Comparison of ENCODE assay signal across 8 cellular contexts in genomic region chrX:12955882-12956703, GRCh38. TPM values are rescaled to one million over a fixed set of nuclear protein-coding genes. Genes with fewer than 3 reads are reported as not detected.
DNase-seq lines count a peak whose midpoint lies in the region; ATAC-seq and TF ChIP-seq lines count a peak whose summit lies in the region.

No MANE protein-coding gene starts in this region.

- in situ Hi-C loops in GM18951 (cut with MboI; ENCODE audit: low sequenced_read_pairs, unreplicated experiment): loop anchor here (5.0 to 25.0 kb wide), 2 partner anchors 131 to 306 kb away; no protein-coding TSS in a partner anchor

- H3K27ac ChIP-seq in prostate gland: peak overlapping the region in 1 of 2 donors; percentile 35

- no peak overlapping the region for H3K4me3 ChIP-seq in prostate gland

- ATAC-seq in HG03354 (IDR thresholded peaks at IDR 0.05; ENCODE audit: poor library complexity, severe bottlenecking, unreplicated experiment) (peak; percentile 53), SK-N-SH treated with all-trans-retinoic acid at 6 μM for 48 hours (peak; percentile 76)
- ATAC-seq in stimulated activated effector memory CD8-positive, alpha-beta T cell treated with anti-CD3 and anti-CD28 coated beads, Interleukin-12 subunit alpha, Interleukin-12 subunit beta, amount 100 ng/mL, for 72 hours: peak; percentile 69

- WGBS in prostate gland: 48% methylated on average over 15 of the region's 20 CpGs

- peaks cover 19% of the 10 kb centered on the region for H3K36me3 Mint-ChIP-seq in stimulated activated effector memory CD8-positive, alpha-beta T cell treated with anti-CD3 and anti-CD28 coated beads, Interleukin-12 subunit alpha, Interleukin-12 subunit beta, amount 100 ng/mL, for 72 hours

- TF ChIP-seq POLR2A in GM18951 (IDR thresholded peaks at IDR 0.05; ENCODE audit: extremely low read depth, insufficient read depth, insufficient read length): peak; percentile 57
- no peak for TF ChIP-seq POLR2A in prostate gland (IDR thresholded peaks at IDR 0.05)

- no peaks in the 10 kb centered on the region for H3K27me3 ChIP-seq in prostate gland (replicated peaks; ENCODE audit: insufficient read depth)

- no peaks in the 10 kb centered on the region for H3K9me3 ChIP-seq in prostate gland

- TF ChIP-seq CTCF in prostate gland (IDR thresholded peaks at IDR 0.05): no peak

- H3K4me1 Mint-ChIP-seq in stimulated activated effector memory CD8-positive, alpha-beta T cell treated with anti-CD3 and anti-CD28 coated beads, Interleukin-12 subunit alpha, Interleukin-12 subunit beta, amount 100 ng/mL, for 72 hours: peaks cover 59% of the 10 kb centered on the region

- no peaks in the 10 kb centered on the region for H3K4me1 ChIP-seq in prostate gland (replicated peaks)

- no peaks in the 10 kb centered on the region for H3K36me3 ChIP-seq in prostate gland

- intact Hi-C loops in prostate gland (cut with DNase I): loop anchor here (10.0 kb wide), 1 partner anchor 689 kb away; no protein-coding TSS in a partner anchor

- peak overlapping the region; percentile 82 for H3K4me3 Mint-ChIP-seq in stimulated activated effector memory CD8-positive, alpha-beta T cell treated with anti-CD3 and anti-CD28 coated beads, Interleukin-12 subunit alpha, Interleukin-12 subunit beta, amount 100 ng/mL, for 72 hours

- no peaks in the 10 kb centered on the region for H3K9me3 Mint-ChIP-seq in stimulated activated effector memory CD8-positive, alpha-beta T cell treated with anti-CD3 and anti-CD28 coated beads, Interleukin-12 subunit alpha, Interleukin-12 subunit beta, amount 100 ng/mL, for 72 hours

- peak; percentile 79 for DNase-seq in A172 (ENCODE audit: low spot score)
- DNase-seq in amniotic epithelial cell (ENCODE audit: low read depth): peak; percentile 84
- peak; percentile 21 for DNase-seq in kidney glomerular epithelial cell (lab: John Stamatoyannopoulos, UW)
- DNase-seq in stimulated activated effector memory CD8-positive, alpha-beta T cell treated with anti-CD3 and anti-CD28 coated beads, Interleukin-12 subunit alpha, Interleukin-12 subunit beta, amount 100 ng/mL, for 72 hours (ENCODE audit: low spot score in 2 of 2): peak; percentile 41 to 80
- DNase-seq in prostate gland (ENCODE audit: low spot score): no peak

- peak overlapping the region; percentile 97 for H3K27ac Mint-ChIP-seq in stimulated activated effector memory CD8-positive, alpha-beta T cell treated with anti-CD3 and anti-CD28 coated beads, Interleukin-12 subunit alpha, Interleukin-12 subunit beta, amount 100 ng/mL, for 72 hours

TF ChIP-seq in SK-N-SH treated with all-trans-retinoic acid at 6 μM for 48 hours, 23 proteins besides CTCF, POLR2A, EP300 and RAD21 (continues in another document):
- no peak for TF ChIP-seq CREB5 (CRISPR knock-in tag; IDR thresholded peaks at IDR 0.05; ENCODE audit: low read depth)
- TF ChIP-seq PATZ1 (CRISPR knock-in tag; IDR thresholded peaks at IDR 0.05; ENCODE audit: borderline replicate concordance): no peak
- no peak for TF ChIP-seq RARB (CRISPR knock-in tag; IDR thresholded peaks at IDR 0.05)
- TF ChIP-seq POU6F1 (CRISPR knock-in tag; IDR thresholded peaks at IDR 0.05; ENCODE audit: borderline replicate concordance, low read depth): no peak
- no peak for TF ChIP-seq CSRNP3 (CRISPR knock-in tag; IDR thresholded peaks at IDR 0.05)
- no peak for TF ChIP-seq TCF4 (CRISPR knock-in tag; IDR thresholded peaks at IDR 0.05; ENCODE audit: borderline replicate concordance)
- no peak for TF ChIP-seq TOX (CRISPR knock-in tag; IDR thresholded peaks at IDR 0.05; ENCODE audit: borderline replicate concordance)
- no peak for TF ChIP-seq GLIS3 (CRISPR knock-in tag; IDR thresholded peaks at IDR 0.05)
- no peak for TF ChIP-seq ESRRG (CRISPR knock-in tag; IDR thresholded peaks at IDR 0.05)
- TF ChIP-seq OSR1 (CRISPR knock-in tag; IDR thresholded peaks at IDR 0.05): no peak; the same call in 1 of the 2 replicates
- TF ChIP-seq ARNTL (CRISPR knock-in tag; IDR thresholded peaks at IDR 0.05; ENCODE audit: borderline replicate concordance, low read depth): no peak
- TF ChIP-seq PPARA (CRISPR knock-in tag; IDR thresholded peaks at IDR 0.05; ENCODE audit: borderline replicate concordance): no peak
- no peak for TF ChIP-seq ZFP30 (CRISPR knock-in tag; IDR thresholded peaks at IDR 0.05)
- TF ChIP-seq ZC3H10 (CRISPR knock-in tag; IDR thresholded peaks at IDR 0.05): no peak
- no peak for TF ChIP-seq BACH2 (CRISPR knock-in tag; IDR thresholded peaks at IDR 0.05; ENCODE audit: borderline replicate concordance)
- no peak for TF ChIP-seq ZNF70 (CRISPR knock-in tag; IDR thresholded peaks at IDR 0.05)

RNA-seq across cellular contexts. Expression of gene TMSB4X, which starts 18.8 kb away (rescaled TPM):
- total RNA-seq in A172 (2014; rRNA removed; shearing (Covaris generic)): 16,491 and 16,946 TPM in 2 replicates
- 1,000 to 10,000 TPM; 1,116 to 1,330 TPM for total RNA-seq in prostate gland

RNA-seq across cellular contexts. Expression of gene TLR8, which starts 49.7 kb away (rescaled TPM):
- not detected in 2 replicates for total RNA-seq in A172 (2014; rRNA removed; shearing (Covaris generic))
- total RNA-seq in prostate gland: under 1 TPM; 0.18 to 0.57 TPM

Comparison
In these comparisons a context has a peak if more than half of its experiments do, and no peak if none do; other contexts are left out.
1. RNA of gene TMSB4X, which starts 18.8 kb away (total RNA-seq): 16,491 to 16,946 TPM in A172; 1,116 to 1,330 TPM in prostate gland; every median in the first group is over 10 times any median in the second.
2. Peak in every context shown above with its lines, with median percentiles within 50 percentile points of each other: ATAC-seq.